9 cellular contexts compared by ENCODE assay signal in genomic region chr17:49224198-49224996, GRCh38. TPM values are rescaled to one million over a fixed set of nuclear protein-coding genes. Genes with fewer than 3 reads are reported as not detected.
DNase-seq lines count a peak whose midpoint lies in the region; ATAC-seq, FAIRE-seq and TF ChIP-seq lines count a peak whose summit lies in the region.
"Had no signal": no experiment of that assay in that cellular context is flagged by ENCODE, and none has a peak within 500 bp of the region (broad histone marks: within the 10 kb centered on the region; RNA-seq: fewer than 3 reads in every experiment).

No MANE protein-coding gene starts in this region.

- H3K36me3 ChIP-seq in H1 (ENCODE audit: control insufficient read depth in 2 of 4, insufficient read depth in 4 of 4, low read length in 3 of 4), result no peaks in the 10 kb centered on the region
- no peaks in the 10 kb centered on the region for H3K36me3 ChIP-seq in parathyroid adenoma (ENCODE audit: control insufficient read depth, insufficient read depth, low read length)
- no peaks in the 10 kb centered on the region; the same call in 1 of the 2 replicates for H3K36me3 ChIP-seq in WERI-Rb-1

- H3K27ac ChIP-seq in H1 (ENCODE audit: low read depth, low read length) (no peak overlapping the region), parathyroid adenoma (no peak overlapping the region), RWPE1 (no peak overlapping the region), WERI-Rb-1 (no peak overlapping the region)

- H4K20me1 ChIP-seq in H1 (replicated peaks in 1 of 2; ENCODE audit: control insufficient read depth in 1 of 2, insufficient read depth in 2 of 2, low read length in 2 of 2), result peaks cover 0 to 3% of the 10 kb centered on the region in 2 experiments

- H2AK5ac ChIP-seq in H1 (ENCODE audit: low read depth, low read length), result no peak overlapping the region

- ATAC-seq in activated CD4-positive, CD25-positive, alpha-beta regulatory T cell treated with anti-CD3 and anti-CD28 coated beads, Interleukin-2, amount 50 U/mL, for 24 hours, result peak; percentile 35 to 53
- ATAC-seq in HG03521 (IDR thresholded peaks at IDR 0.05; ENCODE audit: unreplicated experiment), result no peak

- H3K4me2 ChIP-seq in H1 (ENCODE audit: insufficient read depth in 1 of 2, low read depth in 2 of 2, low read length in 2 of 2) (peak overlapping the region; percentile 78 to 95), parathyroid adenoma (ENCODE audit: low read length) (peak overlapping the region; percentile 42)

- DNase-seq in HTR-8/SVneo (ENCODE audit: insufficient read length, low spot score), result no peak
- DNase-seq in H1 (ENCODE audit: low read depth in 1 of 2, low spot score in 2 of 2), result peak in 1 of 2 experiments; percentile 78
- DNase-seq in RWPE1 (ENCODE audit: low spot score), result no peak
- no peak for DNase-seq in GM12891 (ENCODE audit: insufficient read length, low spot score)
- no peak for DNase-seq in WERI-Rb-1

- no peak overlapping the region for H2BK120ac ChIP-seq in H1 (replicated peaks; ENCODE audit: low read depth, low read length)

- peak overlapping the region; percentile 15; the same call in 1 of the 2 replicates for H2BK5ac ChIP-seq in H1 (ENCODE audit: low read depth, low read length)

- H3K56ac ChIP-seq in H1 (replicated peaks; ENCODE audit: insufficient read length, low read depth, low read length), result no peak overlapping the region

- peak overlapping the region; percentile 87 for H4K8ac ChIP-seq in H1 (ENCODE audit: extremely low read depth, insufficient read depth, low read length)

- CTCF ChIA-PET in H1 (lab: Charles Lee; ENCODE audit: partially characterized antibody) (interaction anchor here (0.6 to 6.5 kb wide), 26 partner anchors 10 to 1962 kb away, joined by 3 to 43 read pairs (median 4); no protein-coding TSS in a partner anchor), RWPE1 (lab: Yijun Ruan, JAX) (interaction anchor here (0.6 to 0.8 kb wide), 4 partner anchors 8 to 17 kb away, joined by 3 to 5 read pairs (median 4); no protein-coding TSS in a partner anchor)

- 4% methylated on average over 59 of the region's 95 CpGs; no CpG with 5 or more reads in 1 of the 2 experiments for WGBS in H1 (ENCODE audit: extremely low coverage in 1 of 2, insufficient coverage in 1 of 2, insufficient read length in 1 of 2, insufficient replicate concordance in 2 of 2, low coverage in 1 of 2, low lambda C conversion rate in 2 of 2, missing lambda C conversion rate in 1 of 2), 2 experiments

- H2BK12ac ChIP-seq in H1 (ENCODE audit: low read depth, low read length), result peak overlapping the region; percentile 90; the same call in 1 of the 2 replicates

- H3K14ac ChIP-seq in H1 (ENCODE audit: insufficient read length), result no peak overlapping the region

- POLR2A ChIA-PET in H1 (lab: Charles Lee; ENCODE audit: partially characterized antibody), result interaction anchor here (0.5 to 2.6 kb wide), 6 partner anchors 16 to 272 kb away, joined by 3 to 13 read pairs (median 4); no protein-coding TSS in a partner anchor
- POLR2A ChIA-PET in RWPE1 (lab: Yijun Ruan, JAX; ENCODE audit: low non-redundant PET), result no interaction called here

- peak; percentile 72 for FAIRE-seq in HTR-8/SVneo (lab: Jason Lieb, UNC)
- no peak for FAIRE-seq in H1 (lab: Jason Lieb, UNC)
- no peak for FAIRE-seq in GM12891 (lab: Jason Lieb, UNC)

- H3K79me2 ChIP-seq in H1 (ENCODE audit: control insufficient read depth in 1 of 2, insufficient read depth in 2 of 2, low read length in 2 of 2), result no peaks in the 10 kb centered on the region
- no peaks in the 10 kb centered on the region for H3K79me2 ChIP-seq in parathyroid adenoma

- no peak for TF ChIP-seq RAD21 in H1 (IDR thresholded peaks at IDR 0.05 in 1 of 2, conservative IDR thresholded peaks at IDR 0.05 in 1 of 2; ENCODE audit: low read depth in 2 of 2, low read length in 2 of 2)

- TF ChIP-seq POLR2A in H1 (IDR thresholded peaks at IDR 0.05; ENCODE audit: control extremely low read depth in 1 of 2, low read depth in 2 of 2, low read length in 2 of 2) (no peak), GM12891 (IDR thresholded peaks at IDR 0.05; ENCODE audit: low read depth, low read length) (no peak)

- H3K79me1 ChIP-seq in H1 (ENCODE audit: low read depth, low read length), result no peaks in the 10 kb centered on the region

- H3K4me3 ChIP-seq in H1 (ENCODE audit: extremely low read depth in 1 of 4, insufficient read depth in 2 of 4, low read depth in 3 of 4, low read length in 4 of 4), result peak overlapping the region; percentile 34 to 63 (median 55)
- H3K4me3 ChIP-seq in parathyroid adenoma (ENCODE audit: low read depth, low read length), result no peak overlapping the region
- H3K4me3 ChIP-seq in WERI-Rb-1 (ENCODE audit: low read depth, low read length), result no peak overlapping the region

- peak overlapping the region; percentile 61; the same call in 1 of the 2 replicates for H2BK20ac ChIP-seq in H1 (ENCODE audit: low read length)

- H2AFZ ChIP-seq in H1 (ENCODE audit: low read length) (peak overlapping the region; percentile 66; the same call in 1 of the 2 replicates), parathyroid adenoma (peak overlapping the region; percentile 16)

- H3K4ac ChIP-seq in H1 (replicated peaks; ENCODE audit: insufficient read length, low read depth, low read length), result no peak overlapping the region

- no peak overlapping the region for H3K23ac ChIP-seq in H1 (ENCODE audit: insufficient read length)

- H3K4me1 ChIP-seq in H1 (replicated peaks in 1 of 4; ENCODE audit: control insufficient read depth in 3 of 4, insufficient read depth in 4 of 4, low read length in 3 of 4) (peaks cover 0 to 8% (median 6%) of the 10 kb centered on the region in 4 experiments; a peak in 4 of 7 replicates), parathyroid adenoma (no peaks in the 10 kb centered on the region)

- H3K9me3 ChIP-seq in H1 (ENCODE audit: insufficient read depth in 2 of 2, low read depth in 1 of 2, low read length in 1 of 2) (no peaks in the 10 kb centered on the region), parathyroid adenoma (ENCODE audit: control insufficient read depth, low read length) (no peaks in the 10 kb centered on the region), WERI-Rb-1 (ENCODE audit: severe bottlenecking) (no peaks in the 10 kb centered on the region)

- H3K27me3 ChIP-seq in H1 (replicated peaks in 1 of 4; ENCODE audit: control insufficient read depth in 3 of 4, extremely low read depth in 1 of 4, insufficient read depth in 3 of 4, low read length in 3 of 4) (peaks cover 19 to 60% (median 47%) of the 10 kb centered on the region in 4 experiments), parathyroid adenoma (ENCODE audit: control insufficient read depth, insufficient read depth, low read length) (no peaks in the 10 kb centered on the region), WERI-Rb-1 (ENCODE audit: insufficient read depth, low read depth, severe bottlenecking) (no peaks in the 10 kb centered on the region)

- H2BK15ac ChIP-seq in H1 (ENCODE audit: low read length), result peak overlapping the region; percentile 81; the same call in 1 of the 2 replicates

- H4K91ac ChIP-seq in H1 (replicated peaks; ENCODE audit: insufficient read length, low read length), result peak overlapping the region; percentile 29

- no peak for TF ChIP-seq EP300 in H1 (IDR thresholded peaks at IDR 0.05; ENCODE audit: borderline replicate concordance in 1 of 2, low read depth in 2 of 2, low read length in 2 of 2)

- peak overlapping the region; percentile 68 for H3K18ac ChIP-seq in H1 (ENCODE audit: extremely low read depth, low read length)

- peak overlapping the region; percentile 22 for H4K5ac ChIP-seq in H1 (ENCODE audit: insufficient read length, low read depth, low read length)

- TF ChIP-seq CTCF in H1 (IDR thresholded peaks at IDR 0.05; ENCODE audit: control extremely low read depth in 1 of 3, insufficient read depth in 1 of 3, low read depth in 1 of 3, low read length in 3 of 3), result no peak
- TF ChIP-seq CTCF in parathyroid adenoma (IDR thresholded peaks at IDR 0.05), result no peak
- TF ChIP-seq CTCF in RWPE1 (conservative IDR thresholded peaks at IDR 0.05; ENCODE audit: low read depth), result no peak
- no peak for TF ChIP-seq CTCF in WERI-Rb-1 (IDR thresholded peaks at IDR 0.05; ENCODE audit: low read depth, low read length)

- H3K23me2 ChIP-seq in H1 (ENCODE audit: low read depth, low read length), result peaks cover 17% of the 10 kb centered on the region; the same call in 1 of the 2 replicates

- H3K9ac ChIP-seq in H1 (replicated peaks in 1 of 4; ENCODE audit: extremely low read depth in 1 of 4, low read depth in 3 of 4, low read length in 3 of 4), result peak overlapping the region in 2 of 4 experiments; percentile 45 to 52; a peak in 4 of 7 replicates
- H3K9ac ChIP-seq in parathyroid adenoma, result no peak overlapping the region

RNA-seq across cellular contexts. Expression of gene PHOSPHO1, which starts 6.2 kb away (rescaled TPM):
- 0.34 and 0.73 TPM in 2 replicates for total RNA-seq in H1 (2021; fragmentation: NEBNext Ultra II Directional; extraction: Animal tissue kit (Norgen Biotek cat#: 25700))
- 0.45 and 1.2 TPM in 2 replicates for polyA plus RNA-seq in H1 (2011; rRNA removed)
- 0.49 TPM for polyA plus RNA-seq in H1 (2011; cell fraction: cytosol; rRNA removed)
- 1.3 TPM for polyA plus RNA-seq in H1 (2011; cell fraction: nucleus; rRNA removed)
- polyA plus RNA-seq in H1 (2012, experiment 1 of 2), result 0.32 to 0.56 TPM (median 0.43 TPM) in 4 replicates
- polyA plus RNA-seq in H1 (2012, experiment 2 of 2), result 0.88 TPM
- 0.57 TPM for polyA plus RNA-seq in H1 (2013, experiment 1 of 2)
- 0.61 TPM for polyA plus RNA-seq in H1 (2013, experiment 2 of 2)
- 0.39 and 0.73 TPM in 2 replicates for polyA minus RNA-seq in H1 (2011; rRNA and poly(A)+ RNA removed)
- polyA minus RNA-seq in H1 (2011; cell fraction: cytosol; rRNA and poly(A)+ RNA removed), result 1.4 TPM
- polyA minus RNA-seq in H1 (2011; cell fraction: nucleus; rRNA and poly(A)+ RNA removed), result 1.8 TPM
- polyA plus RNA-seq in GM12891 (2012; ENCODE audit: low read depth, missing spikeins), result 1.0 TPM
- total RNA-seq: epithelial cell of proximal tubule had no signal

RNA-seq across cellular contexts. Expression of gene ABI3, which starts 13.9 kb away (rescaled TPM):
- 1.1 and 1.3 TPM in 2 replicates for total RNA-seq in H1 (2021; fragmentation: NEBNext Ultra II Directional; extraction: Animal tissue kit (Norgen Biotek cat#: 25700))
- polyA plus RNA-seq in H1 (2011; rRNA removed), result 2.5 and 3.6 TPM in 2 replicates
- 2.1 TPM for polyA plus RNA-seq in H1 (2011; cell fraction: cytosol; rRNA removed)
- polyA plus RNA-seq in H1 (2011; cell fraction: nucleus; rRNA removed), result 2.9 TPM
- 0.54 to 1.8 TPM (median 1.5 TPM) in 4 replicates for polyA plus RNA-seq in H1 (2012, experiment 1 of 2)
- 1.7 TPM for polyA plus RNA-seq in H1 (2012, experiment 2 of 2)
- 1.4 TPM for polyA plus RNA-seq in H1 (2013, experiment 1 of 2)
- 1.4 TPM for polyA plus RNA-seq in H1 (2013, experiment 2 of 2)
- 1.3 and 3.8 TPM in 2 replicates for polyA minus RNA-seq in H1 (2011; rRNA and poly(A)+ RNA removed)
- polyA minus RNA-seq in H1 (2011; cell fraction: cytosol; rRNA and poly(A)+ RNA removed), result 2.5 TPM
- polyA minus RNA-seq in H1 (2011; cell fraction: nucleus; rRNA and poly(A)+ RNA removed), result 4.5 TPM
- 34.6 TPM for polyA plus RNA-seq in GM12891 (2012; ENCODE audit: low read depth, missing spikeins)

RNA-seq across cellular contexts. Expression of gene GNGT2, which starts 14.0 kb away (rescaled TPM):
- 0.73 and 1.4 TPM in 2 replicates for total RNA-seq in H1 (2021; fragmentation: NEBNext Ultra II Directional; extraction: Animal tissue kit (Norgen Biotek cat#: 25700))
- polyA plus RNA-seq in H1 (2011; rRNA removed), result 1.3 and 1.7 TPM in 2 replicates
- 1.5 TPM for polyA plus RNA-seq in H1 (2011; cell fraction: cytosol; rRNA removed)
- 0.39 TPM for polyA plus RNA-seq in H1 (2011; cell fraction: nucleus; rRNA removed)
- 1.1 to 1.6 TPM (median 1.3 TPM) in 4 replicates for polyA plus RNA-seq in H1 (2012, experiment 1 of 2)
- 1.9 TPM for polyA plus RNA-seq in H1 (2012, experiment 2 of 2)
- 1.0 TPM for polyA plus RNA-seq in H1 (2013, experiment 1 of 2)
- polyA plus RNA-seq in H1 (2013, experiment 2 of 2), result 1.0 TPM
- polyA minus RNA-seq in H1 (2011; rRNA and poly(A)+ RNA removed), result 1.8 and 2.0 TPM in 2 replicates
- not detected for polyA minus RNA-seq in H1 (2011; cell fraction: cytosol; rRNA and poly(A)+ RNA removed)
- 1.00 TPM for polyA minus RNA-seq in H1 (2011; cell fraction: nucleus; rRNA and poly(A)+ RNA removed)
- 36.5 TPM for polyA plus RNA-seq in GM12891 (2012; ENCODE audit: low read depth, missing spikeins)

Comparison
In these comparisons a context has a peak if more than half of its experiments do, and no peak if none do; other contexts are left out.
1. H3K4me3 ChIP-seq: peak in H1 (4 of 4); none in parathyroid adenoma (single experiment) and WERI-Rb-1 (single experiment).